In the genomic region with DNA sequence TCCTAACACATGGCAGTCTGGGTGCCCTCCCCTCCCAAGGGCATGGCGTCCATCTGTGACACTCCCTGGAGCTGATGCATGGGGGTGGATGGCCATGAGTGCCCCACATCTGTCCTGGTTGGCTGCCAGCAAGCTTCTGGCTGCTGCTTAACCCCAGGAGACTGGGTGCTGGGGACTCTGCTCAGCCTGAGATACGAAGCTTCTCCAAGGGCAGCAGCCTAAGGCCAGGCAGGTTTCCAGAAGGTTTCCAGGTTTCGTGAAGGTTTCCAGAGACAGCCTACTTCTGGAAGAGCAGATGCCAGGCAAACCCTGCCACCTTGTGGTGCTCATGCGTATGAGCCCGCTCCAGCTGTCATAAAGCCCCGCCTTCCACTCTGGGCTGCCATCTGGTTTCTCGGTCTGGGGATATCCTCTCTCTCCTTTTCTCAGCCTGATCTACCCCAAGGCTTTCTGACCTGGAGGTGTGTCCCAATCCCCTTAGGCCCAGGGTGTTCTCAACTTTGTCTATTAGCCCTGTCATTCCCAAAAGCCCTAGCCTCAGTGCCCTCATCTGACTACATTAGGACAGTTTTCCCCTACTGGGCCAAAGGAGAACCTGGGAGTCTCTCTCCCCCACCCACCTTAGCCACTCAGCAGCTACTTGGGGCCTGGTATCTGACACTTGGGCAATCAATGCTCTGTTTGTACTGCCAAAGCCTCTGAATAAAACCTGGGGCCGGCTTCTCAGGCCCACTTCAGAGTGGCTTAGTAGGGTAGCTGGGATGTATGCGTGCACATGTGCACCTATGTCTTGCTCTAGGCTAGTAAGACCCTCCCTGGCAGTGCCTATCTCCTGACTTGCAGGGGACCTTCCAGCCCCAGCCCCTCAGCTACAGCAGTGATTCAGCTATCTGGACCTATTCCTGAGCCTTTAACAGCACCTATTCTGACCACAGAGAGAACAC, we compare ENCODE assay signal across 8 cellular contexts. TPM values are rescaled to one million over a fixed set of nuclear protein-coding genes. Genes with fewer than 3 reads are reported as not detected.
DNase-seq lines count a peak whose midpoint lies in the region; TF ChIP-seq lines count a peak whose summit lies in the region.

No MANE protein-coding gene starts in this region.

- in situ Hi-C loops in astrocyte of the spinal cord (cut with HindIII; ENCODE audit: low sequenced_read_pairs) = no loop called here

- CTCF ChIA-PET in RWPE1 (lab: Yijun Ruan, JAX) = interaction anchor here (0.5 to 1.7 kb wide), 10 partner anchors 9 to 231 kb away, joined by 3 to 6 read pairs (median 4); partner anchors contain the start of genes MRPL46 and MRPS11

- POLR2A ChIA-PET in RWPE1 (lab: Yijun Ruan, JAX; ENCODE audit: low non-redundant PET) = no interaction called here

- no peak overlapping the region for H3K4me3 ChIP-seq in HFF-Myc (replicated peaks; ENCODE audit: low read depth, low read length)
- no peak overlapping the region for H3K4me3 ChIP-seq in astrocyte of the spinal cord (ENCODE audit: low read depth, low read length)

- H3K27ac ChIP-seq in RWPE1 = no peak overlapping the region

- DNase-seq in activated gamma-delta T cell treated with Interleukin-2 at 50 U/mL for 16 hours (peak; percentile 11), activated gamma-delta T cell (lab: John Stamatoyannopoulos, UW) (no peak), HFF-Myc (ENCODE audit: extremely low read depth, low read depth) (peak; percentile 53), M059J (ENCODE audit: low read depth) (peak; percentile 69), RWPE1 (ENCODE audit: low spot score) (peak; percentile 76), astrocyte of the spinal cord (ENCODE audit: low read depth, low spot score) (peak; percentile 62), iPS DF 19.7 (ENCODE audit: low read depth, low spot score) (peak; percentile 57)
- DNase-seq in stimulated activated CD4-positive, alpha-beta T cell treated with anti-CD3 and anti-CD28 coated beads, Interleukin-12 subunit alpha, Interleukin-12 subunit beta, amount 100 ng/mL, for 48 hours (ENCODE audit: low read depth in 2 of 3, low spot score in 1 of 3) = peak in 2 of 3 donors; percentile 18 to 33

- peak; percentile 80 for TF ChIP-seq CTCF in HFF-Myc (IDR thresholded peaks at IDR 0.05; ENCODE audit: low read depth, low read length, missing control alignments)
- peak; percentile 81 for TF ChIP-seq CTCF in RWPE1 (conservative IDR thresholded peaks at IDR 0.05; ENCODE audit: low read depth)
- peak; percentile 84 for TF ChIP-seq CTCF in astrocyte of the spinal cord (IDR thresholded peaks at IDR 0.05; ENCODE audit: low read depth, low read length)

RNA-seq across cellular contexts. Expression of gene MRPL46, which starts 12.0 kb away (rescaled TPM):
- total RNA-seq in M059J (2014; rRNA removed; shearing (Covaris generic)) = 19.8 and 29.2 TPM in 2 replicates

RNA-seq across cellular contexts. Expression of gene MRPS11, which starts 12.4 kb away (rescaled TPM):
- 49.3 and 69.0 TPM in 2 replicates for total RNA-seq in M059J (2014; rRNA removed; shearing (Covaris generic))
